ENCODE assay signal across 1 cellular context in genomic region chr6:31546962-31547726, GRCh38.
A peak's percentile ranks its signal among the peaks of the same experiment; 100 is the strongest.
TF ChIP-seq lines count a peak whose summit lies in the region.

NFKBIL1 (plus strand) TSS chr6:31547608; CDS start chr6:31547695, 87 bp downstream.

TF ChIP-seq in K562, 482 proteins besides CTCF, POLR2A, EP300 and RAD21 (continued from another document and continues in another):
- TF ChIP-seq ETV5 (CRISPR knock-in tag; IDR thresholded peaks at IDR 0.05; ENCODE audit: low read depth): peak; percentile 78; the same call in 1 of the 2 replicates
- no peak for TF ChIP-seq ID3 (CRISPR knock-in tag; IDR thresholded peaks at IDR 0.05)
- TF ChIP-seq ID3 (tag; IDR thresholded peaks at IDR 0.05): peak; percentile 85
- peak; percentile 98 for TF ChIP-seq CREM (IDR thresholded peaks at IDR 0.05; ENCODE audit: low read depth)
- TF ChIP-seq KLF16 (IDR thresholded peaks at IDR 0.05): no peak
- TF ChIP-seq ZNF444 (CRISPR knock-in tag; IDR thresholded peaks at IDR 0.05): peak; percentile 13; the same call in 1 of the 2 replicates
- TF ChIP-seq TEAD4 (IDR thresholded peaks at IDR 0.05; ENCODE audit: low read length): peak; percentile 54; the same call in 1 of the 2 replicates
- no peak for TF ChIP-seq TEAD4 (CRISPR knock-in tag; IDR thresholded peaks at IDR 0.05; ENCODE audit: borderline replicate concordance)
- TF ChIP-seq LARP7 (IDR thresholded peaks at IDR 0.05): peak; percentile 95; the same call in 1 of the 2 replicates
- TF ChIP-seq REST (CRISPR knock-in tag; IDR thresholded peaks at IDR 0.05; ENCODE audit: low read depth): peak; percentile 39; the same call in 1 of the 2 replicates
- TF ChIP-seq JUN (IDR thresholded peaks at IDR 0.05; ENCODE audit: borderline replicate concordance, low read depth, low read length): peak; percentile 76; the same call in 1 of the 2 replicates
- TF ChIP-seq JUN (CRISPR knock-in tag; IDR thresholded peaks at IDR 0.05; ENCODE audit: borderline replicate concordance): no peak
- TF ChIP-seq FOXJ3 (CRISPR knock-in tag; IDR thresholded peaks at IDR 0.05): no peak
- TF ChIP-seq TBL1XR1 (IDR thresholded peaks at IDR 0.05; ENCODE audit: low read length in 2 of 2): peak; percentile 79 to 82; a peak in 3 of 4 replicates
- peak; percentile 76 for TF ChIP-seq SMAD4 (CRISPR knock-in tag; conservative IDR thresholded peaks at IDR 0.05)
- TF ChIP-seq ZNF76 (CRISPR knock-in tag; IDR thresholded peaks at IDR 0.05; ENCODE audit: borderline replicate concordance): no peak; the same call in 1 of the 2 replicates
- TF ChIP-seq ARID3A (IDR thresholded peaks at IDR 0.05; ENCODE audit: borderline replicate concordance, low read depth, low read length): 0 out of 2 replicates have a peak, but pooled peaks have one; percentile 38
- TF ChIP-seq PHTF2 (CRISPR knock-in tag; IDR thresholded peaks at IDR 0.05): no peak
- TF ChIP-seq HDAC1 (IDR thresholded peaks at IDR 0.05): peak in 1 of 2 experiments; percentile 87; a peak in 2 of 4 replicates
- 0 out of 2 replicates have a peak, but pooled peaks have one; percentile 52 for TF ChIP-seq ZNF445 (CRISPR knock-in tag; IDR thresholded peaks at IDR 0.05; ENCODE audit: low read depth)
- TF ChIP-seq HSF4 (CRISPR knock-in tag; IDR thresholded peaks at IDR 0.05; ENCODE audit: borderline replicate concordance): no peak; the same call in 1 of the 2 replicates
- peak; percentile 75 for TF ChIP-seq PML (IDR thresholded peaks at IDR 0.05; ENCODE audit: low read length)
- peak in 1 of 2 experiments; percentile 93; a peak in 1 of 4 replicates for TF ChIP-seq MCM7 (IDR thresholded peaks at IDR 0.05)
- TF ChIP-seq DNMT1 (IDR thresholded peaks at IDR 0.05): 0 out of 2 replicates have a peak, but pooled peaks have one; percentile 91
- TF ChIP-seq NFE2L1 (tag; IDR thresholded peaks at IDR 0.05; ENCODE audit: borderline replicate concordance, low read depth): no peak
- peak; percentile 97 for TF ChIP-seq ZBTB7A (IDR thresholded peaks at IDR 0.05; ENCODE audit: borderline replicate concordance, control insufficient read depth, low read depth, low read length)
- TF ChIP-seq C11orf30 (IDR thresholded peaks at IDR 0.05; ENCODE audit: low read depth): peak; percentile 87
- TF ChIP-seq HNRNPH1 (optimal IDR thresholded peaks at IDR 0.05; ENCODE audit: low read depth, low read length): no peak
- no peak for TF ChIP-seq CREBBP (IDR thresholded peaks at IDR 0.05; ENCODE audit: low read depth, low read length)
- TF ChIP-seq DPF2 (IDR thresholded peaks at IDR 0.05): peak; percentile 69
- TF ChIP-seq POLR2H (tag; IDR thresholded peaks at IDR 0.05; ENCODE audit: low read depth): no peak
- no peak for TF ChIP-seq ZNF561 (CRISPR knock-in tag; conservative IDR thresholded peaks at IDR 0.05)
- 0 out of 4 replicates have a peak, but pooled peaks of 1 of the 2 experiments have one; percentile 10 for TF ChIP-seq NONO (IDR thresholded peaks at IDR 0.05; ENCODE audit: low read depth in 2 of 2, low read length in 1 of 2)
- no peak for TF ChIP-seq SMAD1 (IDR thresholded peaks at IDR 0.05; ENCODE audit: low read depth, low read length, partially characterized antibody)
- peak; percentile 69; the same call in 1 of the 2 replicates for TF ChIP-seq ZKSCAN1 (IDR thresholded peaks at IDR 0.05; ENCODE audit: low read depth, low read length)
- no peak for TF ChIP-seq ZNF224 (CRISPR knock-in tag; IDR thresholded peaks at IDR 0.05)
- 0 out of 2 replicates have a peak, but pooled peaks have one; percentile 64 for TF ChIP-seq HBP1 (CRISPR knock-in tag; IDR thresholded peaks at IDR 0.05)
- TF ChIP-seq THRAP3 (IDR thresholded peaks at IDR 0.05; ENCODE audit: borderline replicate concordance): peak; percentile 84; the same call in 1 of the 2 replicates
- TF ChIP-seq TFAP4 (CRISPR knock-in tag; IDR thresholded peaks at IDR 0.05; ENCODE audit: borderline replicate concordance): peak; percentile 94
- no peak for TF ChIP-seq TEAD2 (tag; IDR thresholded peaks at IDR 0.05)
- peak; percentile 93; the same call in 1 of the 2 replicates for TF ChIP-seq HLTF (IDR thresholded peaks at IDR 0.05)
- TF ChIP-seq ZNF780A (CRISPR knock-in tag; IDR thresholded peaks at IDR 0.05): no peak
- no peak for TF ChIP-seq ATF2 (CRISPR knock-in tag; IDR thresholded peaks at IDR 0.05)
- TF ChIP-seq ZMIZ1 (IDR thresholded peaks at IDR 0.05; ENCODE audit: low read depth in 2 of 2, low read length in 2 of 2): peak in 1 of 2 experiments; percentile 60; a peak in 1 of 4 replicates
- no peak for TF ChIP-seq BRF2 (IDR thresholded peaks at IDR 0.05; ENCODE audit: borderline replicate concordance, insufficient read depth, insufficient read length)
- peak; percentile 77; the same call in 1 of the 2 replicates for TF ChIP-seq NBN (IDR thresholded peaks at IDR 0.05; ENCODE audit: low read depth)
- peak; percentile 42 to 60 for TF ChIP-seq AFF1 (IDR thresholded peaks at IDR 0.05; ENCODE audit: low read depth in 1 of 2, partially characterized antibody in 2 of 2)
